ENCODE assay signal across 8 cellular contexts in genomic region chr21:46285206-46285661, GRCh38. TPM values are rescaled to one million over a fixed set of nuclear protein-coding genes. Genes with fewer than 3 reads are reported as not detected.
DNase-seq lines count a peak whose midpoint lies in the region; ATAC-seq and TF ChIP-seq lines count a peak whose summit lies in the region.

Gene MCM3AP (minus strand): TSS chr21:46285611. CDS start chr21:46285286, 325 bp downstream.

- no peak for TF ChIP-seq CTCF in GM06990 (IDR thresholded peaks at IDR 0.05; ENCODE audit: insufficient read depth, low read length, poor library complexity, severe bottlenecking)
- no peak for TF ChIP-seq CTCF in foreskin fibroblast (IDR thresholded peaks at IDR 0.05; ENCODE audit: low read depth, low read length)
- no peak for TF ChIP-seq CTCF in ovary (IDR thresholded peaks at IDR 0.05)

- 28 to 32% (median 31%) methylated on average over 6 of the region's 6 CpGs for WGBS in ovary, 3 donors

- peak within 1 kb of the TSS; percentile 76 to 93 for H3K27ac ChIP-seq in ovary

- no peaks in the 10 kb centered on the region for H3K9me3 ChIP-seq in ovary

- DNase-seq in GM06990 (ENCODE audit: extremely low read depth, insufficient read length) (no peak), foreskin fibroblast (no peak), ovary (no peak), NCI-H2227 treated with DMSO at 0.1 percent for 48 hours (lab: John Stamatoyannopoulos, UW) (no peak), pons (ENCODE audit: low spot score) (no peak)
- no peak for DNase-seq in T-helper 2 cell treated with Interferon-gamma antibody and Interleukin-4, amounts not matched to agents 5 μg/mL and 100 μg/mL, for 36 hours (ENCODE audit: low spot score)

- H3K4me3 ChIP-seq in GM06990 (replicated peaks; ENCODE audit: low read depth, low read length): peak within 1 kb of the TSS; percentile 87
- H3K4me3 ChIP-seq in foreskin fibroblast (ENCODE audit: low read depth in 1 of 2, low read length in 2 of 2): peak within 1 kb of the TSS; percentile 70 to 93
- H3K4me3 ChIP-seq in ovary: peak within 1 kb of the TSS; percentile 93

- intact Hi-C loops in ovary (cut with DNase I): loop anchor here in 2 of 4 donors (5.0 to 10.0 kb wide), 2 partner anchors 60 to 133 kb away; partner anchors contain the start of gene LSS (in 1 of the 2)

- H3K9me3 Mint-ChIP-seq in T-helper 2 cell treated with Interferon-gamma antibody and Interleukin-4, amounts not matched to agents 5 μg/mL and 100 μg/mL, for 36 hours: no peaks in the 10 kb centered on the region

- H3K27ac Mint-ChIP-seq in T-helper 2 cell treated with Interferon-gamma antibody and Interleukin-4, amounts not matched to agents 5 μg/mL and 100 μg/mL, for 36 hours: peak within 1 kb of the TSS; percentile 97

- peaks cover 40% of the 10 kb centered on the region for H3K36me3 Mint-ChIP-seq in T-helper 2 cell treated with Interferon-gamma antibody and Interleukin-4, amounts not matched to agents 5 μg/mL and 100 μg/mL, for 36 hours (ENCODE audit: low read depth)

- H3K4me1 Mint-ChIP-seq in T-helper 2 cell treated with Interferon-gamma antibody and Interleukin-4, amounts not matched to agents 5 μg/mL and 100 μg/mL, for 36 hours (ENCODE audit: low read depth): peaks cover 37% of the 10 kb centered on the region

- H3K4me3 Mint-ChIP-seq in T-helper 2 cell treated with Interferon-gamma antibody and Interleukin-4, amounts not matched to agents 5 μg/mL and 100 μg/mL, for 36 hours: peak within 1 kb of the TSS; percentile 97

- H3K27me3 ChIP-seq in GM06990 (replicated peaks; ENCODE audit: control insufficient read depth, insufficient read depth, low read length): no peaks in the 10 kb centered on the region
- H3K27me3 ChIP-seq in ovary: no peaks in the 10 kb centered on the region

- ATAC-seq in GM21367 (IDR thresholded peaks at IDR 0.05; ENCODE audit: unreplicated experiment) (no peak), GM18511 (IDR thresholded peaks at IDR 0.05; ENCODE audit: unreplicated experiment) (no peak)

- TF ChIP-seq POLR2A in ovary (IDR thresholded peaks at IDR 0.05): no peak

- H3K36me3 ChIP-seq in GM06990 (ENCODE audit: control insufficient read depth, insufficient read depth, low read length) (peaks cover 12% of the 10 kb centered on the region), ovary (no peaks in the 10 kb centered on the region)

- TF ChIP-seq EP300 in ovary (IDR thresholded peaks at IDR 0.05): no peak

- no peaks in the 10 kb centered on the region for H3K27me3 Mint-ChIP-seq in T-helper 2 cell treated with Interferon-gamma antibody and Interleukin-4, amounts not matched to agents 5 μg/mL and 100 μg/mL, for 36 hours (ENCODE audit: low read depth)

- H3K4me1 ChIP-seq in ovary (ENCODE audit: insufficient read depth): peaks cover 17% of the 10 kb centered on the region

RNA-seq across cellular contexts. Expression of gene MCM3AP, which starts in this region (rescaled TPM):
- total RNA-seq in ovary: 10 to 100 TPM; 58.2 to 89.3 (median 84.5) TPM
- polyA plus RNA-seq in ovary: 10 to 100 TPM; 35.9 to 50.4 TPM
